ENCODE assay signal across 17 cellular contexts in the genomic region with DNA sequence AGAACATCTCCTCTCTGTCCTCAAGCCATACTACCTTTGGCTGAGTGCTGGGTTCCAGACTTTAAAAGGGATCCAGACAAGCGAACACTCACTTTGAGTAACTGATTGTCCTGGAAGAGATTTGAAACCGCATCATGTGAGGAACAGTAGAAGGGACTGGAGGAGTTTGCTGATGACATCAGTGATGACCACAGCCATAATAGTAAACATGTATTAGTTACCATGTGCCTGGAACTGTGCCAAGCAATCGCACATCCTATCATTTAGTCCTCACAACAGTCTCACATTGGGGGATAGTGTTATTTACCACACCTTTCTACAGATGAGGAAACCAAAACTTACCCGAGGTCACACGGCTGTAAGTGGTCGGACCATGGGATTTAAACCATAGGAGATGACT. TPM values are rescaled to one million over a fixed set of nuclear protein-coding genes. Genes with fewer than 3 reads are reported as not detected.
DNase-seq lines count a peak whose midpoint lies in the region; ATAC-seq, FAIRE-seq and TF ChIP-seq lines count a peak whose summit lies in the region.
"Had no signal": no experiment of that assay in that cellular context is flagged by ENCODE, and none has a peak within 500 bp of the region (broad histone marks: within the 10 kb centered on the region; RNA-seq: fewer than 3 reads in every experiment).

No MANE protein-coding gene starts in this region.

- no TSS peak for BruUV-seq in K562 (replicated peaks; lab: Mats Ljungman, UMichigan)

- H3K27ac ChIP-seq in HEK293 (ENCODE audit: extremely low read depth, low read depth, low read length) (no peak overlapping the region), K562 (ENCODE audit: extremely low read depth, low read depth, low read length) (no peak overlapping the region), osteoblast (ENCODE audit: low read depth, low read length) (no peak overlapping the region)

- no peak for TF ChIP-seq POLR2A in K562 (conservative IDR thresholded peaks at IDR 0.05)

- intact Hi-C loops in K562 (cut with micrococcal nuclease) (no loop called here), head of caudate nucleus (cut with DNase I) (no loop called here)

- H2AFZ ChIP-seq in K562 (ENCODE audit: low read depth, low read length): no peak overlapping the region
- H2AFZ ChIP-seq in osteoblast (ENCODE audit: low read length): no peak overlapping the region

- H3K4me1 ChIP-seq in HEK293 (ENCODE audit: control insufficient read depth, insufficient read depth, low read length) (no peaks in the 10 kb centered on the region), K562 (replicated peaks in 1 of 2; ENCODE audit: control insufficient read depth in 2 of 2, insufficient read depth in 2 of 2, low read length in 2 of 2) (no peaks in the 10 kb centered on the region), osteoblast (ENCODE audit: insufficient read depth, low read length) (no peaks in the 10 kb centered on the region)

- H3K27me3 ChIP-seq in K562 (ENCODE audit: control insufficient read depth in 2 of 2, insufficient read depth in 2 of 2, low read length in 2 of 2) (peaks cover 9 to 18% of the 10 kb centered on the region in 2 experiments; a peak in 4 of 5 replicates), osteoblast (ENCODE audit: insufficient read depth, low read length) (no peaks in the 10 kb centered on the region)

- 5% methylated on average over 6 of the region's 6 CpGs for WGBS in K562 (ENCODE audit: insufficient coverage, low coverage, missing lambda C conversion rate)

- TF ChIP-seq EP300 in K562 (IDR thresholded peaks at IDR 0.05; ENCODE audit: low read length): no peak

- no peaks in the 10 kb centered on the region for H3K9me3 ChIP-seq in HEK293 (ENCODE audit: control insufficient read depth, insufficient read depth, low read depth, low read length)
- H3K9me3 ChIP-seq in K562 (replicated peaks; ENCODE audit: control insufficient read depth, insufficient read depth, low read depth, low read length): no peaks in the 10 kb centered on the region
- H3K9me3 ChIP-seq in osteoblast (ENCODE audit: low read depth, low read length): no peaks in the 10 kb centered on the region

- no peaks in the 10 kb centered on the region for H3K36me3 ChIP-seq in HEK293 (ENCODE audit: control insufficient read depth in 2 of 2, insufficient read depth in 1 of 2, low read length in 2 of 2)
- H3K36me3 ChIP-seq in K562 (ENCODE audit: control insufficient read depth, insufficient read depth, low read length): no peaks in the 10 kb centered on the region
- no peaks in the 10 kb centered on the region for H3K36me3 ChIP-seq in osteoblast (ENCODE audit: insufficient read depth, low read length)

- CTCF ChIA-PET in HEK293 (lab: Yijun Ruan, JAX): no interaction called here
- CTCF ChIA-PET in K562 (lab: Yijun Ruan, JAX; ENCODE audit: low intra/inter-chr PET ratio): no interaction called here

- POLR2A ChIA-PET in HEK293 (lab: Yijun Ruan, JAX): no interaction called here
- POLR2A ChIA-PET in K562 (lab: Yijun Ruan, JAX): no interaction called here

- ATAC-seq in K562: no peak
- ATAC-seq: CD8-positive, alpha-beta T cell; HepG2 had no signal

- H3K79me2 ChIP-seq in K562 (ENCODE audit: control insufficient read depth, insufficient read depth, low read length) (no peaks in the 10 kb centered on the region), osteoblast (ENCODE audit: insufficient read depth, low read length) (no peaks in the 10 kb centered on the region)

- no peak for TF ChIP-seq CTCF in HEK293 (tag by site-specific recombination; IDR thresholded peaks at IDR 0.05)
- TF ChIP-seq CTCF in K562 (IDR thresholded peaks at IDR 0.05 in 2 of 3, conservative IDR thresholded peaks at IDR 0.05 in 1 of 3; ENCODE audit: insufficient read depth in 2 of 3, low read depth in 1 of 3, low read length in 3 of 3): no peak
- TF ChIP-seq CTCF in osteoblast (IDR thresholded peaks at IDR 0.05; ENCODE audit: extremely low read depth, low read depth, low read length): no peak

- in situ Hi-C loops in K562 (cut with MboI): no loop called here

- DNase-seq in NCI-H2196 (lab: John Stamatoyannopoulos, UW; ENCODE audit: unreplicated experiment) (peak; percentile 7), NCI-H2196 treated with DMSO at 0.1 percent for 48 hours (lab: John Stamatoyannopoulos, UW; ENCODE audit: unreplicated experiment) (no peak), K562 (ENCODE audit: extremely low read depth in 1 of 4, low spot score in 3 of 4) (peak in 1 of 4 experiments; percentile 11), head of caudate nucleus (no peak), SKM-1 (lab: John Stamatoyannopoulos, UW; ENCODE audit: unreplicated experiment) (no peak), osteoblast (ENCODE audit: insufficient read length, low spot score, missing footprints) (no peak)
- DNase-seq: C1 segment of cervical spinal cord; CD8-positive, alpha-beta T cell; COR-L47; DND-41; GF-D8; HCEC 1CT had no signal

- no peak overlapping the region for H3K4me2 ChIP-seq in K562 (ENCODE audit: insufficient read depth, low read length)
- no peak overlapping the region for H3K4me2 ChIP-seq in osteoblast (ENCODE audit: insufficient read depth, low read length)

- no peaks in the 10 kb centered on the region for H3K9me1 ChIP-seq in K562 (ENCODE audit: control insufficient read depth, insufficient read depth, low read length)

- no peak overlapping the region for H3K9ac ChIP-seq in K562 (ENCODE audit: insufficient read depth in 1 of 2, low read depth in 2 of 2, low read length in 2 of 2)

- TF ChIP-seq RAD21 in K562 (CRISPR knock-in tag; conservative IDR thresholded peaks at IDR 0.05 in 1 of 2, IDR thresholded peaks at IDR 0.05 in 1 of 2): no peak

- H4K20me1 ChIP-seq in K562 (replicated peaks; ENCODE audit: control insufficient read depth, insufficient read depth, low read length): no peaks in the 10 kb centered on the region
- no peaks in the 10 kb centered on the region for H4K20me1 ChIP-seq in osteoblast (ENCODE audit: insufficient read depth, low read length)

- H3K4me3 ChIP-seq in HEK293 (ENCODE audit: low read depth, low read length) (no peak overlapping the region), K562 (no peak overlapping the region), osteoblast (ENCODE audit: insufficient read depth, low read length) (no peak overlapping the region)

- FAIRE-seq in K562 (lab: Jason Lieb, UNC): no peak
- FAIRE-seq: A204.1, H1, HepG2, HTR-8/SVneo had no signal

TF ChIP-seq in HEK293, 187 proteins besides CTCF, POLR2A, EP300 and RAD21:
- TF ChIP-seq, protein P1, sequence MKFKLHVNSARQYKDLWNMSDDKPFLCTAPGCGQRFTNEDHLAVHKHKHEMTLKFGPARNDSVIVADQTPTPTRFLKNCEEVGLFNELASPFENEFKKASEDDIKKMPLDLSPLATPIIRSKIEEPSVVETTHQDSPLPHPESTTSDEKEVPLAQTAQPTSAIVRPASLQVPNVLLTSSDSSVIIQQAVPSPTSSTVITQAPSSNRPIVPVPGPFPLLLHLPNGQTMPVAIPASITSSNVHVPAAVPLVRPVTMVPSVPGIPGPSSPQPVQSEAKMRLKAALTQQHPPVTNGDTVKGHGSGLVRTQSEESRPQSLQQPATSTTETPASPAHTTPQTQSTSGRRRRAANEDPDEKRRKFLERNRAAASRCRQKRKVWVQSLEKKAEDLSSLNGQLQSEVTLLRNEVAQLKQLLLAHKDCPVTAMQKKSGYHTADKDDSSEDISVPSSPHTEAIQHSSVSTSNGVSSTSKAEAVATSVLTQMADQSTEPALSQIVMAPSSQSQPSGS (tag by site-specific recombination; IDR thresholded peaks at IDR 0.05; ENCODE audit: low read depth): 0 out of 2 replicates have a peak, but pooled peaks have one; percentile 34
- TF ChIP-seq ZNF629 (tag by site-specific recombination; IDR thresholded peaks at IDR 0.05): peak; percentile 60
- TF ChIP-seq MZF1 (tag by site-specific recombination; IDR thresholded peaks at IDR 0.05; ENCODE audit: borderline replicate concordance): no peak

TF ChIP-seq in K562, 482 proteins besides CTCF, POLR2A, EP300 and RAD21 (continues in another document):
- TF ChIP-seq GABPB1 (CRISPR knock-in tag; IDR thresholded peaks at IDR 0.05): no peak
- no peak for TF ChIP-seq GTF2E2 (tag; IDR thresholded peaks at IDR 0.05)
- no peak for TF ChIP-seq GTF2F1 (IDR thresholded peaks at IDR 0.05; ENCODE audit: low read depth, low read length)
- no peak for TF ChIP-seq CBX8 (IDR thresholded peaks at IDR 0.05; ENCODE audit: borderline replicate concordance, extremely low read depth, low read depth, low read length, poor library complexity, severe bottlenecking)
- no peak for TF ChIP-seq ZBTB8A (IDR thresholded peaks at IDR 0.05; ENCODE audit: partially characterized antibody)
- no peak for TF ChIP-seq CAMTA2 (CRISPR knock-in tag; conservative IDR thresholded peaks at IDR 0.05)
- TF ChIP-seq SIX5 (IDR thresholded peaks at IDR 0.05; ENCODE audit: borderline replicate concordance in 1 of 2, insufficient read depth in 1 of 2, low read depth in 1 of 2, low read length in 2 of 2): no peak
- TF ChIP-seq MCM2 (IDR thresholded peaks at IDR 0.05; ENCODE audit: low read depth): no peak
- TF ChIP-seq ELF4 (CRISPR knock-in tag; IDR thresholded peaks at IDR 0.05): no peak
- TF ChIP-seq NCOR1 (IDR thresholded peaks at IDR 0.05): no peak
- peak; percentile 2; the same call in 1 of the 2 replicates for TF ChIP-seq CREM (IDR thresholded peaks at IDR 0.05; ENCODE audit: low read depth)
- TF ChIP-seq FOXJ3 (CRISPR knock-in tag; IDR thresholded peaks at IDR 0.05): no peak
- TF ChIP-seq CREB1 (IDR thresholded peaks at IDR 0.05): no peak
- 0 out of 2 replicates have a peak, but pooled peaks have one; percentile 14 for TF ChIP-seq CREB1 (CRISPR knock-in tag; IDR thresholded peaks at IDR 0.05)

RNA-seq across cellular contexts. Expression of a gene that starts 39.8 kb away (rescaled TPM):
- total RNA-seq in K562 (2011; cell fraction: chromatin; rRNA removed; ENCODE audit: low replicate concordance): 1.5 and 2.6 TPM in 2 replicates
- 0.50 and 1.3 TPM in 2 replicates for total RNA-seq in K562 (2011; cell fraction: nucleolus; rRNA removed)
- 0.92 and 1.1 TPM in 2 replicates for total RNA-seq in K562 (2011; cell fraction: nucleoplasm; rRNA removed)
- total RNA-seq in K562 (2014; rRNA removed) (0.14 and 0.69 TPM in 2 replicates), K562 (2014; rRNA removed; fragmentation: Illumina TruSeq; extraction: Trizol) (1.7 and 2.4 TPM in 2 replicates), K562 (2015; rRNA removed; fragmentation: Illumina TruSeq; extraction: Trizol) (1.2 and 1.6 TPM in 2 replicates), K562 (2021) (0.82 and 1.7 TPM in 2 replicates), osteoblast (1.4 and 2.7 TPM in 2 replicates)
- polyA plus RNA-seq in K562 (2011; rRNA removed) (2.9 and 3.6 TPM in 2 replicates), K562 (2014; fragmentation: Illumina TruSeq; extraction: Trizol) (2.0 and 3.0 TPM in 2 replicates), K562 (2014; fragmentation: Nextera tagmentation; extraction: Ambion mirVana) (under 1 TPM; 0.39 to 0.71 TPM), K562 (2014; rRNA removed) (0.37 and 0.69 TPM in 2 replicates)
- 0.99 and 1.1 TPM in 2 replicates for polyA plus RNA-seq in K562 (2011; cell fraction: cytosol; rRNA removed)
- 1.5 and 2.6 TPM in 2 replicates for polyA plus RNA-seq in K562 (2011; cell fraction: nucleus; rRNA removed)
- polyA plus RNA-seq in K562 (2012): 1.0 and 1.6 TPM in 2 replicates
- 1.7 and 3.4 TPM in 2 replicates for polyA minus RNA-seq in K562 (2011; rRNA and poly(A)+ RNA removed)
- 1.0 TPM in 1 of 2 replicates, not detected in the other for polyA minus RNA-seq in K562 (2011; cell fraction: cytosol; rRNA and poly(A)+ RNA removed)
- polyA minus RNA-seq in K562 (2011; cell fraction: nucleus; rRNA and poly(A)+ RNA removed): 0.13 and 4.0 TPM in 2 replicates
